1 cellular context compared by ENCODE assay signal in the genomic region with DNA sequence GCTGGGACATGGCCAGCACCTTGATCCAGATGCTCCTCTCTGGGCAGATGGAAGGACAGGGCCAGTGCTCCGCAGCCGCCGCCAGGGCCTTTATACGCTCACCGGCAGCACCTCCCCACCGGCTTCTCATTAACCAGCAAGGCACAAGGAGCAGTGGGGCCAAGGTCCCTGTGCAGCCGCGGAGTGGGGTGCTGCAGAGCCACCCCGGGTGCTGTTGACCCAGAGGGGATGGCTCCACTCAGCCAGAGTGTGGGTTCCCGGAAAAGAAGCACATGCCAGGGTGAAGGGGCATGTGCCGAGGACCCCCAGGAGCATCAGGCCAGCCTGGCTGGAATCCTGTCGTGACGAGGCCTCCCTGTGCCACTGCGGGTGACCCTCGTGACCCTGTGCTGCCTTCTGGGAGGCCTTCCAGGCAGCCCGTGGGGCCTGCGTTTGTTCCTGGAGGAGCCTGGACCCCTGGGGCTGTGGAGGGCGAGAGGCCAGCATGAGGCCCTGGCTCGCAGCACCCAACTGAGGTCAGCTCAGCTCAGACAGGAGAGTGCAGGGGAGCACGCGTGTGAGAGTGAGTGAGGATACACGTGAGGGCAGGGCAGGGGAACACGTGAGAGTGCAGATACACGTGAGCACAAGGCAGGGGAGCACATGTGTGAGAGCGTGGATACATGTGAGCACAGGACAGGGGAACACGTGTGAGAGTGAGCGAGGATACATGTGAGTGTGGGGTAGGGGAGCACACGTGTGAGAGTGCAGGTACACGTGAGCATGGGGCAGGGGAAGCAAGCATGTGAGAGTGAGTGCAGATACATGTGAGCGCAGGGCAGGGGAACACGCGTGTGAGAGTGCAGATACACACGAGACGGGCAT.
TF ChIP-seq lines count a peak whose summit lies in the region.

Gene FTCD (minus strand): TSS at position 66 of the 864 bp plus-strand sequence. CDS start 56 bp downstream, at position 10.

TF ChIP-seq in HepG2, 621 proteins besides CTCF, POLR2A, EP300 and RAD21 (continued from another document and continues in another):
- TF ChIP-seq SNAI1 (CRISPR knock-in tag; IDR thresholded peaks at IDR 0.05; ENCODE audit: borderline replicate concordance) (peak; percentile 1; the same call in 1 of the 2 replicates), NFYC (CRISPR knock-in tag; IDR thresholded peaks at IDR 0.05) (no peak; the same call in 1 of the 2 replicates), THAP8 (CRISPR knock-in tag; IDR thresholded peaks at IDR 0.05; ENCODE audit: borderline replicate concordance) (no peak), GABPA (IDR thresholded peaks at IDR 0.05; ENCODE audit: low read depth, low read length) (no peak), GABPA (CRISPR knock-in tag; IDR thresholded peaks at IDR 0.05; ENCODE audit: low read depth) (no peak), KLF12 (CRISPR knock-in tag; IDR thresholded peaks at IDR 0.05; ENCODE audit: borderline replicate concordance) (no peak), JUND (CRISPR knock-in tag; IDR thresholded peaks at IDR 0.05) (0 out of 2 replicates have a peak, but pooled peaks have one; percentile 2), EZH2 (conservative IDR thresholded peaks at IDR 0.05; ENCODE audit: low read depth, low read length) (no peak), ZMYM4 (CRISPR knock-in tag; IDR thresholded peaks at IDR 0.05) (peak; percentile 84), ETV6 (CRISPR knock-in tag; conservative IDR thresholded peaks at IDR 0.05) (no peak; the same call in 1 of the 2 replicates), ZNF800 (CRISPR knock-in tag; IDR thresholded peaks at IDR 0.05) (no peak), DR1 (CRISPR knock-in tag; IDR thresholded peaks at IDR 0.05) (peak; percentile 99), SCMH1 (CRISPR knock-in tag; IDR thresholded peaks at IDR 0.05; ENCODE audit: borderline replicate concordance) (no peak), ZNF160 (CRISPR knock-in tag; IDR thresholded peaks at IDR 0.05) (no peak; the same call in 1 of the 2 replicates), ZNF552 (CRISPR knock-in tag; IDR thresholded peaks at IDR 0.05; ENCODE audit: borderline replicate concordance) (0 out of 2 replicates have a peak, but pooled peaks have one; percentile 19), DRAP1 (CRISPR knock-in tag; IDR thresholded peaks at IDR 0.05) (peak; percentile 99), ZNF839 (CRISPR knock-in tag; IDR thresholded peaks at IDR 0.05; ENCODE audit: borderline replicate concordance) (no peak; the same call in 1 of the 2 replicates), PHF8 (CRISPR knock-in tag; IDR thresholded peaks at IDR 0.05) (peak; percentile 75), ZNF24 (IDR thresholded peaks at IDR 0.05) (no peak), ZNF619 (CRISPR knock-in tag; IDR thresholded peaks at IDR 0.05) (peak; percentile 86), CBX5 (CRISPR knock-in tag; IDR thresholded peaks at IDR 0.05; ENCODE audit: borderline replicate concordance) (no peak), RELA (CRISPR knock-in tag; IDR thresholded peaks at IDR 0.05) (no peak), GTF2F1 (IDR thresholded peaks at IDR 0.05; ENCODE audit: low read length) (no peak), SRSF1 (optimal IDR thresholded peaks at IDR 0.05; ENCODE audit: low read depth, low read length) (peak; percentile 51), E2F1 (CRISPR knock-in tag; IDR thresholded peaks at IDR 0.05) (no peak), ZNF629 (CRISPR knock-in tag; conservative IDR thresholded peaks at IDR 0.05) (no peak), IKZF4 (CRISPR knock-in tag; IDR thresholded peaks at IDR 0.05; ENCODE audit: borderline replicate concordance, low read depth, not compliant biosample characterization) (no peak), PRPF4 (IDR thresholded peaks at IDR 0.05; ENCODE audit: low read depth, low read length, poor library complexity, severe bottlenecking) (no peak), GATAD2A (CRISPR knock-in tag; IDR thresholded peaks at IDR 0.05) (peak; percentile 78), ARNTL (CRISPR knock-in tag; IDR thresholded peaks at IDR 0.05) (peak; percentile 99), SRSF4 (IDR thresholded peaks at IDR 0.05; ENCODE audit: low read depth, low read length, poor library complexity, severe bottlenecking) (no peak), NKX3-1 (CRISPR knock-in tag; IDR thresholded peaks at IDR 0.05) (no peak), MED8 (CRISPR knock-in tag; IDR thresholded peaks at IDR 0.05; ENCODE audit: insufficient replicate concordance) (peak; percentile 93), ZNF572 (CRISPR knock-in tag; IDR thresholded peaks at IDR 0.05) (peak; percentile 14; the same call in 1 of the 2 replicates), KAT8 (CRISPR knock-in tag; IDR thresholded peaks at IDR 0.05) (0 out of 2 replicates have a peak, but pooled peaks have one; percentile 24), ZNF512B (CRISPR knock-in tag; IDR thresholded peaks at IDR 0.05; ENCODE audit: borderline replicate concordance) (no peak), MATR3 (CRISPR knock-in tag; IDR thresholded peaks at IDR 0.05) (no peak), MTA1 (CRISPR knock-in tag; IDR thresholded peaks at IDR 0.05; ENCODE audit: borderline replicate concordance) (peak; percentile 83; the same call in 1 of the 2 replicates), ATAD3A (CRISPR knock-in tag; IDR thresholded peaks at IDR 0.05) (no peak), GMEB1 (CRISPR knock-in tag; IDR thresholded peaks at IDR 0.05; ENCODE audit: borderline replicate concordance) (peak; percentile 39; the same call in 1 of the 2 replicates), ZNF33A (CRISPR knock-in tag; IDR thresholded peaks at IDR 0.05; ENCODE audit: borderline replicate concordance) (no peak), ZFP36L1 (CRISPR knock-in tag; IDR thresholded peaks at IDR 0.05) (peak; percentile 73; the same call in 1 of the 2 replicates), SSRP1 (CRISPR knock-in tag; IDR thresholded peaks at IDR 0.05) (no peak), ZNF337 (CRISPR knock-in tag; IDR thresholded peaks at IDR 0.05; ENCODE audit: borderline replicate concordance, low read depth) (peak; percentile 69; the same call in 1 of the 2 replicates), ZNF230 (CRISPR knock-in tag; IDR thresholded peaks at IDR 0.05) (0 out of 2 replicates have a peak, but pooled peaks have one; percentile 48), ZNF501 (CRISPR knock-in tag; IDR thresholded peaks at IDR 0.05) (peak; percentile 69; the same call in 1 of the 2 replicates), ZNF256 (CRISPR knock-in tag; conservative IDR thresholded peaks at IDR 0.05) (no peak), EED (CRISPR knock-in tag; IDR thresholded peaks at IDR 0.05) (no peak), FOXP1 (IDR thresholded peaks at IDR 0.05) (no peak), FOXP1 (CRISPR knock-in tag; IDR thresholded peaks at IDR 0.05) (peak; percentile 2; the same call in 1 of the 2 replicates)
- TF ChIP-seq, protein P1, sequence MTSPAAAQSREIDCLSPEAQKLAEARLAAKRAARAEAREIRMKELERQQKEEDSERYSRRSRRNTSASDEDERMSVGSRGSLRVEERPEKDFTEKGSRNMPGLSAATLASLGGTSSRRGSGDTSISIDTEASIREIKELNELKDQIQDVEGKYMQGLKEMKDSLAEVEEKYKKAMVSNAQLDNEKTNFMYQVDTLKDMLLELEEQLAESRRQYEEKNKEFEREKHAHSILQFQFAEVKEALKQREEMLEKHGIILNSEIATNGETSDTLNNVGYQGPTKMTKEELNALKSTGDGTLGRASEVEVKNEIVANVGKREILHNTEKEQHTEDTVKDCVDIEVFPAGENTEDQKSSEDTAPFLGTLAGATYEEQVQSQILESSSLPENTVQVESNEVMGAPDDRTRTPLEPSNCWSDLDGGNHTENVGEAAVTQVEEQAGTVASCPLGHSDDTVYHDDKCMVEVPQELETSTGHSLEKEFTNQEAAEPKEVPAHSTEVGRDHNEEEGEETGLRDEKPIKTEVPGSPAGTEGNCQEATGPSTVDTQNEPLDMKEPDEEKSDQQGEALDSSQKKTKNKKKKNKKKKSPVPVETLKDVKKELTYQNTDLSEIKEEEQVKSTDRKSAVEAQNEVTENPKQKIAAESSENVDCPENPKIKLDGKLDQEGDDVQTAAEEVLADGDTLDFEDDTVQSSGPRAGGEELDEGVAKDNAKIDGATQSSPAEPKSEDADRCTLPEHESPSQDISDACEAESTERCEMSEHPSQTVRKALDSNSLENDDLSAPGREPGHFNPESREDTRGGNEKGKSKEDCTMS (CRISPR knock-in tag; conservative IDR thresholded peaks at IDR 0.05): no peak
- TF ChIP-seq, protein P2, sequence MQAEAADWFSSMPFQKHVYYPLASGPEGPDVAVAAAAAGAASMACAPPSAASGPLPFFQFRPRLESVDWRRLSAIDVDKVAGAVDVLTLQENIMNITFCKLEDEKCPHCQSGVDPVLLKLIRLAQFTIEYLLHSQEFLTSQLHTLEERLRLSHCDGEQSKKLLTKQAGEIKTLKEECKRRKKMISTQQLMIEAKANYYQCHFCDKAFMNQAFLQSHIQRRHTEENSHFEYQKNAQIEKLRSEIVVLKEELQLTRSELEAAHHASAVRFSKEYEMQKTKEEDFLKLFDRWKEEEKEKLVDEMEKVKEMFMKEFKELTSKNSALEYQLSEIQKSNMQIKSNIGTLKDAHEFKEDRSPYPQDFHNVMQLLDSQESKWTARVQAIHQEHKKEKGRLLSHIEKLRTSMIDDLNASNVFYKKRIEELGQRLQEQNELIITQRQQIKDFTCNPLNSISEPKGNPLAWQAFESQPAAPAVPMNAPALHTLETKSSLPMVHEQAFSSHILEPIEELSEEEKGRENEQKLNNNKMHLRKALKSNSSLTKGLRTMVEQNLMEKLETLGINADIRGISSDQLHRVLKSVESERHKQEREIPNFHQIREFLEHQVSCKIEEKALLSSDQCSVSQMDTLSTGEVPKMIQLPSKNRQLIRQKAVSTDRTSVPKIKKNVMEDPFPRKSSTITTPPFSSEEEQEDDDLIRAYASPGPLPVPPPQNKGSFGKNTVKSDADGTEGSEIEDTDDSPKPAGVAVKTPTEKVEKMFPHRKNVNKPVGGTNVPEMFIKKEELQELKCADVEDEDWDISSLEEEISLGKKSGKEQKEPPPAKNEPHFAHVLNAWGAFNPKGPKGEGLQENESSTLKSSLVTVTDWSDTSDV (CRISPR knock-in tag; IDR thresholded peaks at IDR 0.05): no peak; the same call in 1 of the 2 replicates
